3 cellular contexts compared by ENCODE assay signal in the genomic region with DNA sequence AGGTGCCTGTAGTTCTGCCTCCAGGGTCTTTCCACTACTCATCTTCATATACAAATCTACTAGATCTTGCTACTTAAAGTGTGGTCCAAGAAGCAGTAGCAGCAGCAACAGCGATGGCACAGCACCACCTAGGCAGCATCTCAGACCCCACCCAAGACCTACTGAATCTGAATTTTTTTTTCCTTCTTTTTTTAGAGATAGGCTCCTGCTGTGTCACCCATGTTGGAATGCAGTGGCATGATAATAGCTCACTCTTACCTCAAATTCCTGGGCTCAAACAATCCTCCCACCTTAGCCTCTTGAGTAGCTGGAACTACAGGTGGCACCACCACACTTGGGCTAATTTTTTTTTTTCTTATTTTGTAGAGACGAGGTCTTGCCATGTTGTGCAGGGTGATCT.
TF ChIP-seq lines count a peak whose summit lies in the region.

No MANE protein-coding gene starts in this region.

TF ChIP-seq in SK-N-SH, 30 proteins besides CTCF, POLR2A, EP300 and RAD21 (continues in another document):
- TF ChIP-seq CHD2 (IDR thresholded peaks at IDR 0.05; ENCODE audit: low read length, partially characterized antibody) = no peak
- TF ChIP-seq JUND (IDR thresholded peaks at IDR 0.05) = no peak
- TF ChIP-seq TEAD4 (IDR thresholded peaks at IDR 0.05; ENCODE audit: borderline replicate concordance, insufficient read depth) = no peak
- no peak for TF ChIP-seq SMC3 (IDR thresholded peaks at IDR 0.05; ENCODE audit: low read depth, low read length)
- TF ChIP-seq FOXJ3 (CRISPR knock-in tag; IDR thresholded peaks at IDR 0.05) = no peak
- no peak for TF ChIP-seq REST (IDR thresholded peaks at IDR 0.05; ENCODE audit: low read depth, low read length)
- TF ChIP-seq RCOR1 (IDR thresholded peaks at IDR 0.05; ENCODE audit: low read length) = no peak
- TF ChIP-seq SIN3A (IDR thresholded peaks at IDR 0.05; ENCODE audit: borderline replicate concordance, low read depth, low read length) = no peak
- no peak for TF ChIP-seq ELF1 (IDR thresholded peaks at IDR 0.05)
- TF ChIP-seq POLR2AphosphoS5 (IDR thresholded peaks at IDR 0.05; ENCODE audit: low read depth, low read length) = no peak
- no peak for TF ChIP-seq MEF2A (IDR thresholded peaks at IDR 0.05; ENCODE audit: borderline replicate concordance, low read depth)
- no peak for TF ChIP-seq USF2 (IDR thresholded peaks at IDR 0.05; ENCODE audit: borderline replicate concordance, low read depth, low read length)
- TF ChIP-seq PBX3 (IDR thresholded peaks at IDR 0.05) = no peak
- TF ChIP-seq, protein P1, sequence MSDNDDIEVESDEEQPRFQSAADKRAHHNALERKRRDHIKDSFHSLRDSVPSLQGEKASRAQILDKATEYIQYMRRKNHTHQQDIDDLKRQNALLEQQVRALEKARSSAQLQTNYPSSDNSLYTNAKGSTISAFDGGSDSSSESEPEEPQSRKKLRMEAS (IDR thresholded peaks at IDR 0.05; ENCODE audit: low read depth) = no peak
- TF ChIP-seq RFX5 (IDR thresholded peaks at IDR 0.05; ENCODE audit: low read length) = no peak
- TF ChIP-seq MXI1 (IDR thresholded peaks at IDR 0.05; ENCODE audit: low read depth, low read length) = no peak

TF ChIP-seq in SK-N-SH treated with all-trans-retinoic acid at 6 μM for 48 hours, 23 proteins besides CTCF, POLR2A, EP300 and RAD21:
- TF ChIP-seq BACH2 (CRISPR knock-in tag; IDR thresholded peaks at IDR 0.05; ENCODE audit: borderline replicate concordance) (no peak), PPARA (CRISPR knock-in tag; IDR thresholded peaks at IDR 0.05; ENCODE audit: borderline replicate concordance) (no peak), ZNF70 (CRISPR knock-in tag; IDR thresholded peaks at IDR 0.05) (no peak), ZFP30 (CRISPR knock-in tag; IDR thresholded peaks at IDR 0.05) (no peak), CREB5 (CRISPR knock-in tag; IDR thresholded peaks at IDR 0.05; ENCODE audit: low read depth) (no peak), ISL1 (CRISPR knock-in tag; IDR thresholded peaks at IDR 0.05) (no peak), SNAI2 (CRISPR knock-in tag; IDR thresholded peaks at IDR 0.05) (no peak), CSRNP3 (CRISPR knock-in tag; IDR thresholded peaks at IDR 0.05) (no peak), ARNTL (CRISPR knock-in tag; IDR thresholded peaks at IDR 0.05; ENCODE audit: borderline replicate concordance, low read depth) (no peak)

TF ChIP-seq in IMR-90, 13 proteins besides CTCF, POLR2A, EP300 and RAD21:
- TF ChIP-seq FOS (IDR thresholded peaks at IDR 0.05; ENCODE audit: low read depth, low read length) (no peak), SMC3 (IDR thresholded peaks at IDR 0.05; ENCODE audit: low read depth, low read length) (no peak), CHD1 (IDR thresholded peaks at IDR 0.05; ENCODE audit: low read depth, low read length) (no peak), ELK1 (IDR thresholded peaks at IDR 0.05; ENCODE audit: borderline replicate concordance, low read depth, low read length) (no peak), MXI1 (IDR thresholded peaks at IDR 0.05; ENCODE audit: borderline replicate concordance, low read depth, low read length) (no peak)
